Comparison of ENCODE assay signal across 1 cellular context in genomic region chr17:50372708-50373556, GRCh38.
TF ChIP-seq lines count a peak whose summit lies in the region.

Gene EME1 (plus strand): TSS chr17:50373229. CDS start chr17:50375209, 1,980 bp downstream.
Gene MRPL27 (minus strand): TSS chr17:50373184. CDS start chr17:50373170, 14 bp downstream.

TF ChIP-seq in GM12878, 131 proteins besides CTCF, POLR2A, EP300 and RAD21 (continued from another document):
- TF ChIP-seq CUX1 (IDR thresholded peaks at IDR 0.05; ENCODE audit: insufficient replicate concordance, low read depth, low read length) (no peak), TCF7 (IDR thresholded peaks at IDR 0.05; ENCODE audit: borderline replicate concordance) (no peak), IRF4 (IDR thresholded peaks at IDR 0.05; ENCODE audit: low read depth, low read length) (0 out of 2 replicates have a peak, but pooled peaks have one; percentile 13), TAF1 (IDR thresholded peaks at IDR 0.05; ENCODE audit: borderline replicate concordance, low read depth, low read length) (peak; percentile 96), MTA3 (IDR thresholded peaks at IDR 0.05; ENCODE audit: borderline replicate concordance, low read length) (no peak), TBL1XR1 (IDR thresholded peaks at IDR 0.05; ENCODE audit: low read depth, low read length) (peak; percentile 70; the same call in 1 of the 2 replicates), RELB (IDR thresholded peaks at IDR 0.05; ENCODE audit: low read depth) (peak; percentile 97)
